In genomic region chr14:99873653-99874052, GRCh38 we compare ENCODE assay signal across 24 cellular contexts.
"Had no signal": no experiment of that assay in that cellular context is flagged by ENCODE, and none has a peak within 500 bp of the region (broad histone marks: within the 10 kb centered on the region; RNA-seq: fewer than 3 reads in every experiment).

No MANE protein-coding gene starts in this region.

- DNase-seq: activated CD4-positive, alpha-beta T cell treated with anti-CD3 and anti-CD28 coated beads, Interleukin-2, amount 50 U/mL, for 1 hour; activated CD8-positive, alpha-beta memory T cell treated with anti-CD3 and anti-CD28 coated beads for 24 hours; activated CD8-positive, alpha-beta memory T cell treated with anti-CD3 and anti-CD28 coated beads, Interleukin-2, amount 50 U/mL, for 48 hours; activated effector memory CD4-positive, alpha-beta T cell treated with Interleukin-2 at 50 U/mL for 16 hours; activated naive CD4-positive, alpha-beta T cell treated with anti-CD3 and anti-CD28 coated beads, Interleukin-2, amount 10 ng/mL, durations not matched to agents 7 days and 5 days; activated T-cell treated with anti-CD3 and anti-CD28 coated beads, Interleukin-2, amount 50 U/mL, for 48 hours; aorta; effector CD4-positive, alpha-beta T cell; heart right ventricle; immature natural killer cell; mesenchymal stem cell; mucosa of descending colon; naive B cell; sigmoid colon; stimulated activated CD4-positive, alpha-beta T cell treated with anti-CD3 and anti-CD28 coated beads, Interleukin-4, amount 100 ng/mL, for 4 hours; T-helper 1 cell; T-helper 9 cell; thyroid gland had no signal

- ATAC-seq: activated CD4-positive, CD25-positive, alpha-beta regulatory T cell treated with anti-CD3 and anti-CD28 coated beads, Interleukin-2, amount 50 U/mL, for 24 hours; gastroesophageal sphincter; heart right ventricle; mucosa of descending colon; stimulated activated memory B cell treated with anti-CD40 and anti-IgM and Interleukin-4, amounts not matched to agents 10 μg/mL and 1 μg/mL and 100 μg/mL, for 72 hours had no signal

- H3K4me1 Mint-ChIP-seq: activated naive CD4-positive, alpha-beta T cell treated with anti-CD3 and anti-CD28 coated beads, Interleukin-2, amount 10 ng/mL, durations not matched to agents 7 days and 5 days; central memory CD8-positive, alpha-beta T cell; immature natural killer cell; naive B cell; stimulated activated memory B cell treated with anti-CD40 and anti-IgM and Interleukin-4, amounts not matched to agents 10 μg/mL and 1 μg/mL and 100 μg/mL, for 72 hours had no signal

- H3K36me3 Mint-ChIP-seq: activated naive CD4-positive, alpha-beta T cell treated with anti-CD3 and anti-CD28 coated beads, Interleukin-2, amount 10 ng/mL, durations not matched to agents 7 days and 5 days; immature natural killer cell; naive B cell; stimulated activated memory B cell treated with anti-CD40 and anti-IgM and Interleukin-4, amounts not matched to agents 10 μg/mL and 1 μg/mL and 100 μg/mL, for 72 hours had no signal

- H3K27ac ChIP-seq: coronary artery, gastroesophageal sphincter, heart right ventricle, neutrophil, sigmoid colon, thyroid gland had no signal

- H3K9me3 ChIP-seq: gastroesophageal sphincter, heart right ventricle, mucosa of descending colon, neutrophil, sigmoid colon, thyroid gland had no signal

- H3K4me3 Mint-ChIP-seq: activated naive CD4-positive, alpha-beta T cell treated with anti-CD3 and anti-CD28 coated beads, Interleukin-2, amount 10 ng/mL, durations not matched to agents 7 days and 5 days; central memory CD8-positive, alpha-beta T cell; immature natural killer cell; naive B cell; stimulated activated memory B cell treated with anti-CD40 and anti-IgM and Interleukin-4, amounts not matched to agents 10 μg/mL and 1 μg/mL and 100 μg/mL, for 72 hours had no signal

- H3K36me3 ChIP-seq: gastroesophageal sphincter, neutrophil, sigmoid colon, thyroid gland had no signal

- H3K27ac Mint-ChIP-seq: activated naive CD4-positive, alpha-beta T cell treated with anti-CD3 and anti-CD28 coated beads, Interleukin-2, amount 10 ng/mL, durations not matched to agents 7 days and 5 days; immature natural killer cell; naive B cell; stimulated activated memory B cell treated with anti-CD40 and anti-IgM and Interleukin-4, amounts not matched to agents 10 μg/mL and 1 μg/mL and 100 μg/mL, for 72 hours had no signal

- H3K4me3 ChIP-seq: coronary artery, gastroesophageal sphincter, heart right ventricle, mucosa of descending colon, sigmoid colon, thyroid gland had no signal

- H3K27me3 ChIP-seq: gastroesophageal sphincter, heart right ventricle, sigmoid colon, thyroid gland had no signal

- H3K9me3 Mint-ChIP-seq: activated naive CD4-positive, alpha-beta T cell treated with anti-CD3 and anti-CD28 coated beads, Interleukin-2, amount 10 ng/mL, durations not matched to agents 7 days and 5 days; central memory CD8-positive, alpha-beta T cell; immature natural killer cell; stimulated activated memory B cell treated with anti-CD40 and anti-IgM and Interleukin-4, amounts not matched to agents 10 μg/mL and 1 μg/mL and 100 μg/mL, for 72 hours had no signal
